Comparison of ENCODE assay signal across 15 cellular contexts in the genomic region with DNA sequence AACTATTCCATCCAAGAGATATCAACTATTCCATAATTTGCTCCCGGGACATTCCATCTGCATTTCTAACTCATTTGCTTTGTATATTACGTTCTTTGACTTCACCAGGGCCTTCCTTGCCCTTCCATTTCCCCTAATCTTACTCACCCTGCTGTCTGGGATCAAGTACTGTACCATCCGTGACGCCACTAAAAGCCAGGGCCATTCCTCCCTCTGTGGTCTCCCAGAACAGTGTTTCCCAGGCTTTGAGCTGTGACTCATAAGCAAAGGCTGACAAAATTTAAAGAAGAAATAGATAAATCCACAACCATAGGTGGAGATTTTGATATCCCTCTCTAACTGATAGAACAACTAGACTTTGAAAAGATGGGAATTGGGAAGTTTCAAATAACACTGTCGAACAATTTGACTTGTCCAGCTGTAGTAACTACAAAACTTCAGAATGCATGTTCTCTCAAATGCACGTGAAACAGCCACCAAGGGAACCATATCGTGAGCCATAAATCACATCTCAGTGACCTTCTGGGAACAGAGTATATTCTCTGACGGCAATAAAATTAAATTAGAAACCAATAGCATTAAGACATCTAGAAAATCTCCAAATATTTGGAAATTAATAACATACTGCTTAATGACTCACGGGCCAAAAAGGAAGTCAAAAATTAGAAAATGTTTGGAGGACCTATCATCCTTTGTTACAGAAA.
DNase-seq lines count a peak whose midpoint lies in the region; ATAC-seq, FAIRE-seq and TF ChIP-seq lines count a peak whose summit lies in the region.
"Had no signal": no experiment of that assay in that cellular context is flagged by ENCODE, and none has a peak within 500 bp of the region (broad histone marks: within the 10 kb centered on the region; RNA-seq: fewer than 3 reads in every experiment).

No MANE protein-coding gene starts in this region.

- H3K27me3 ChIP-seq in K562 (ENCODE audit: control insufficient read depth in 2 of 2, insufficient read depth in 2 of 2, low read length in 2 of 2) (0 out of 5 replicates have a peak, but pooled peaks cover 0 to 2% of the 10 kb centered on the region in 2 experiments), ascending aorta (no peaks in the 10 kb centered on the region)
- H3K27me3 ChIP-seq: gastrocnemius medialis had no signal

- no peak for TF ChIP-seq POLR2A in K562 (conservative IDR thresholded peaks at IDR 0.05)

- FAIRE-seq in HTR-8/SVneo (lab: Jason Lieb, UNC) (no peak), K562 (lab: Jason Lieb, UNC) (no peak)
- FAIRE-seq: keratinocyte had no signal

- DNase-seq in AG08395 (ENCODE audit: low spot score) (peak; percentile 89), HTR-8/SVneo (ENCODE audit: insufficient read length, low spot score) (peak; percentile 51), K562 (ENCODE audit: extremely low read depth in 1 of 4, low spot score in 3 of 4) (peak in 2 of 4 experiments; percentile 19 to 21), islet precursor cell (peak; percentile 73), SW 1271 (lab: John Stamatoyannopoulos, UW) (no peak), NCI-H1092 treated with DMSO at 0.1 percent for 48 hours (lab: John Stamatoyannopoulos, UW) (no peak), ascending aorta (ENCODE audit: low spot score in 2 of 2) (no peak)
- DNase-seq in stimulated activated naive CD8-positive, alpha-beta T cell treated with anti-CD3 and anti-CD28 coated beads, Interleukin-15, amount 100 ng/mL, for 72 hours, result no peak
- DNase-seq: dorsolateral prefrontal cortex, gastrocnemius medialis, mucosa of descending colon, NCI-H2171 treated with DMSO at 0.1 percent for 48 hours had no signal

- H3K9me3 ChIP-seq in K562 (replicated peaks; ENCODE audit: control insufficient read depth, insufficient read depth, low read depth, low read length) (no peaks in the 10 kb centered on the region), ascending aorta (no peaks in the 10 kb centered on the region)
- H3K9me3 ChIP-seq: gastrocnemius medialis, mucosa of descending colon had no signal

- no peak overlapping the region for H2AFZ ChIP-seq in K562 (ENCODE audit: low read depth, low read length)

- H3K9ac ChIP-seq in K562 (ENCODE audit: insufficient read depth in 1 of 2, low read depth in 2 of 2, low read length in 2 of 2), result no peak overlapping the region

- H3K79me2 ChIP-seq in K562 (ENCODE audit: control insufficient read depth, insufficient read depth, low read length), result no peaks in the 10 kb centered on the region

- no peaks in the 10 kb centered on the region for H3K4me1 Mint-ChIP-seq in stimulated activated naive CD8-positive, alpha-beta T cell treated with anti-CD3 and anti-CD28 coated beads, Interleukin-15, amount 100 ng/mL, for 72 hours
- H3K4me1 Mint-ChIP-seq: B cell had no signal

- BruUV-seq in K562 (replicated peaks; lab: Mats Ljungman, UMichigan), result no TSS peak

- no peak overlapping the region for H3K4me3 ChIP-seq in K562
- H3K4me3 ChIP-seq in ascending aorta, result no peak overlapping the region
- H3K4me3 ChIP-seq: dorsolateral prefrontal cortex, gastrocnemius medialis, mucosa of descending colon had no signal

- H3K4me2 ChIP-seq in K562 (ENCODE audit: insufficient read depth, low read length), result no peak overlapping the region

- H3K27ac Mint-ChIP-seq in stimulated activated naive CD8-positive, alpha-beta T cell treated with anti-CD3 and anti-CD28 coated beads, Interleukin-15, amount 100 ng/mL, for 72 hours, result no peak overlapping the region
- H3K27ac Mint-ChIP-seq: B cell had no signal

- POLR2A ChIA-PET in K562 (lab: Yijun Ruan, JAX), result interaction anchor here (0.7 to 1.5 kb wide), 4 partner anchors 11 to 202 kb away, joined by 3 read pairs; no protein-coding TSS in a partner anchor

- in situ Hi-C loops in K562 (cut with MboI), result no loop called here

- CTCF ChIA-PET in K562 (lab: Yijun Ruan, JAX; ENCODE audit: low intra/inter-chr PET ratio), result no interaction called here

- ATAC-seq in K562, result no peak
- no peak for ATAC-seq in stimulated activated naive CD8-positive, alpha-beta T cell treated with anti-CD3 and anti-CD28 coated beads, Interleukin-15, amount 100 ng/mL, for 72 hours
- ATAC-seq: activated CD4-positive, CD25-positive, alpha-beta regulatory T cell treated with anti-CD3 and anti-CD28 coated beads, Interleukin-2, amount 50 U/mL, for 24 hours; gastrocnemius medialis; mucosa of descending colon had no signal

- intact Hi-C loops in K562 (cut with micrococcal nuclease) (no loop called here), ascending aorta (cut with DNase I) (no loop called here)

- no peaks in the 10 kb centered on the region for H3K9me1 ChIP-seq in K562 (ENCODE audit: control insufficient read depth, insufficient read depth, low read length)

- peaks cover 0 to 4% of the 10 kb centered on the region in 2 donors for H3K9me3 Mint-ChIP-seq in stimulated activated naive CD8-positive, alpha-beta T cell treated with anti-CD3 and anti-CD28 coated beads, Interleukin-15, amount 100 ng/mL, for 72 hours

- TF ChIP-seq EP300 in K562 (IDR thresholded peaks at IDR 0.05; ENCODE audit: low read length), result no peak

- no peaks in the 10 kb centered on the region for H3K36me3 ChIP-seq in K562 (ENCODE audit: control insufficient read depth, insufficient read depth, low read length)
- no peaks in the 10 kb centered on the region for H3K36me3 ChIP-seq in ascending aorta
- H3K36me3 ChIP-seq: gastrocnemius medialis had no signal

- no peak overlapping the region for H3K27ac ChIP-seq in K562 (ENCODE audit: extremely low read depth, low read depth, low read length)
- H3K27ac ChIP-seq in ascending aorta, result no peak overlapping the region
- H3K27ac ChIP-seq: dorsolateral prefrontal cortex, gastrocnemius medialis had no signal

- TF ChIP-seq CTCF in K562 (IDR thresholded peaks at IDR 0.05 in 2 of 3, conservative IDR thresholded peaks at IDR 0.05 in 1 of 3; ENCODE audit: insufficient read depth in 2 of 3, low read depth in 1 of 3, low read length in 3 of 3) (no peak), ascending aorta (IDR thresholded peaks at IDR 0.05) (no peak)

- H3K4me3 Mint-ChIP-seq in stimulated activated naive CD8-positive, alpha-beta T cell treated with anti-CD3 and anti-CD28 coated beads, Interleukin-15, amount 100 ng/mL, for 72 hours, result no peak overlapping the region
- H3K4me3 Mint-ChIP-seq: B cell had no signal

- WGBS in K562 (ENCODE audit: insufficient coverage, low coverage, missing lambda C conversion rate), result 15% methylated on average over 9 of the region's 9 CpGs

- no peaks in the 10 kb centered on the region for H4K20me1 ChIP-seq in K562 (replicated peaks; ENCODE audit: control insufficient read depth, insufficient read depth, low read length)

- H3K27me3 Mint-ChIP-seq in stimulated activated naive CD8-positive, alpha-beta T cell treated with anti-CD3 and anti-CD28 coated beads, Interleukin-15, amount 100 ng/mL, for 72 hours, result no peaks in the 10 kb centered on the region

- TF ChIP-seq RAD21 in K562 (CRISPR knock-in tag; conservative IDR thresholded peaks at IDR 0.05 in 1 of 2, IDR thresholded peaks at IDR 0.05 in 1 of 2), result no peak

- H3K4me1 ChIP-seq in K562 (replicated peaks in 1 of 2; ENCODE audit: control insufficient read depth in 2 of 2, insufficient read depth in 2 of 2, low read length in 2 of 2) (0 out of 5 replicates have a peak, but pooled peaks cover 0 to 3% of the 10 kb centered on the region in 2 experiments), ascending aorta (peaks cover 0 to 6% of the 10 kb centered on the region in 2 donors)
- H3K4me1 ChIP-seq: gastrocnemius medialis had no signal

TF ChIP-seq in K562, 482 proteins besides CTCF, POLR2A, EP300 and RAD21 (continues in another document):
- TF ChIP-seq, protein P1, sequence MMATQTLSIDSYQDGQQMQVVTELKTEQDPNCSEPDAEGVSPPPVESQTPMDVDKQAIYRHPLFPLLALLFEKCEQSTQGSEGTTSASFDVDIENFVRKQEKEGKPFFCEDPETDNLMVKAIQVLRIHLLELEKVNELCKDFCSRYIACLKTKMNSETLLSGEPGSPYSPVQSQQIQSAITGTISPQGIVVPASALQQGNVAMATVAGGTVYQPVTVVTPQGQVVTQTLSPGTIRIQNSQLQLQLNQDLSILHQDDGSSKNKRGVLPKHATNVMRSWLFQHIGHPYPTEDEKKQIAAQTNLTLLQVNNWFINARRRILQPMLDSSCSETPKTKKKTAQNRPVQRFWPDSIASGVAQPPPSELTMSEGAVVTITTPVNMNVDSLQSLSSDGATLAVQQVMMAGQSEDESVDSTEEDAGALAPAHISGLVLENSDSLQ (IDR thresholded peaks at IDR 0.05), result peak; percentile 43; the same call in 1 of the 2 replicates
- no peak for TF ChIP-seq ATF1 (CRISPR knock-in tag; IDR thresholded peaks at IDR 0.05)
- TF ChIP-seq ATF1 (tag; IDR thresholded peaks at IDR 0.05), result 0 out of 2 replicates have a peak, but pooled peaks have one; percentile 9
- no peak for TF ChIP-seq STAT5B (CRISPR knock-in tag; IDR thresholded peaks at IDR 0.05)
- peak; percentile 30; the same call in 1 of the 2 replicates for TF ChIP-seq CREM (IDR thresholded peaks at IDR 0.05; ENCODE audit: low read depth)
- TF ChIP-seq, protein P2, sequence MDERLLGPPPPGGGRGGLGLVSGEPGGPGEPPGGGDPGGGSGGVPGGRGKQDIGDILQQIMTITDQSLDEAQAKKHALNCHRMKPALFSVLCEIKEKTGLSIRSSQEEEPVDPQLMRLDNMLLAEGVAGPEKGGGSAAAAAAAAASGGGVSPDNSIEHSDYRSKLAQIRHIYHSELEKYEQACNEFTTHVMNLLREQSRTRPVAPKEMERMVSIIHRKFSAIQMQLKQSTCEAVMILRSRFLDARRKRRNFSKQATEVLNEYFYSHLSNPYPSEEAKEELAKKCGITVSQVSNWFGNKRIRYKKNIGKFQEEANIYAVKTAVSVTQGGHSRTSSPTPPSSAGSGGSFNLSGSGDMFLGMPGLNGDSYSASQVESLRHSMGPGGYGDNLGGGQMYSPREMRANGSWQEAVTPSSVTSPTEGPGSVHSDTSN (CRISPR knock-in tag; IDR thresholded peaks at IDR 0.05; ENCODE audit: low read depth), result no peak
- TF ChIP-seq, protein P2 (tag; conservative IDR thresholded peaks at IDR 0.05; ENCODE audit: low read depth), result peak; percentile 57
- peak; percentile 89 for TF ChIP-seq FOSL1 (tag; conservative IDR thresholded peaks at IDR 0.05)
- TF ChIP-seq JUND (IDR thresholded peaks at IDR 0.05; ENCODE audit: borderline replicate concordance, low read depth, low read length), result no peak; the same call in 1 of the 2 replicates
- TF ChIP-seq JUND (tag; IDR thresholded peaks at IDR 0.05; ENCODE audit: borderline replicate concordance, low read depth, low read length), result 0 out of 3 replicates have a peak, but pooled peaks have one; percentile 19

Comparison
In these comparisons a context has a peak if more than half of its experiments do, and no peak if none do; other contexts are left out.
1. DNase-seq: peak in AG08395 (single experiment), HTR-8/SVneo (single experiment) and islet precursor cell (single experiment); none in SW 1271 (0 of 2), NCI-H1092 treated with DMSO at 0.1 percent for 48 hours (single experiment), stimulated activated naive CD8-positive, alpha-beta T cell treated with anti-CD3 and anti-CD28 coated beads, Interleukin-15, amount 100 ng/mL, for 72 hours (0 of 2) and ascending aorta (0 of 2).